In the genomic region with DNA sequence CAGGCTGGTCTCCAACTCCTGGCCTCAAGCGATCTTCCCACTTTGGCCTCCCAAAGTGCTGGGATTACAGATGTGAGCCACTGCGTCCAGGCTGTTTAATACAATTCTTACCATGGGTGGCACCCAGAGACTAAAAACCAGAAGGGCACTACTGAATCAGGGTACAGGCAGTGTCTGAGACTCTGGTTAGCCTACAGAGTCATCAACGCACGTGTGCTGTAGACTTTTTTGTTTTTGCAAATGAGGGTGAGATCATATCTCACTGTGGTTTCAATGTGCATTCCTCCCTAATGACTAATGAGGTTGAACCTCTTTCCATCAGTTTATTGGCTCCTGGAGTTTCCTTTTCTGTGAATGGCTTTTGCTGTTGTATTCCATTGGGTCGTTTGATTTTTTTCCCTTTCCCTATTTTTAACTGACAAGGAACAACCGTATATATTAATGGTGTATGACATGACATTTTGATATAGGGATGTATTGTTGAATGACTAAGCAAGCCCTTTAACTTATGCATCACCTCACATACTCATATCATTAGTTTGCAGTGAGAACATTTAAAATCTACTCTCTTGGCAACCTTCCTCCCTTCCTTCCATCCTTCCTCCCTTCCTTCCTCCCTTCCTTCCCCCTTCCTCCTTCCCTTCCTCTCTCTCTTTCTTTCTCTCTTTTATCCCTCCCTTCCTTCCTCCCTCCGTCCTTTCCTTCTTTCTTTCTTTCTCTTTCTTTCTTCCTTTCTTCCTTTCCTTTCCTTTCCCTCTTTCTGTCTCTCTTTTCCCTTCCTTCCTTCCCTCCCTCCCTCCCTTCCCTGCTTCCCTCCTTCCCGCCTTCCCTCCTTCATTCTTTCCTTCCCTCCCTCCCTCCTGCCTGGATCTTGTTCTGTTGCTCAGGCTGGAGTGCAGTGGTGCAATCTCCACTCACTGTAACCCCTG, we compare ENCODE assay signal across 9 cellular contexts. TPM values are rescaled to one million over a fixed set of nuclear protein-coding genes. Genes with fewer than 3 reads are reported as not detected.
DNase-seq lines count a peak whose midpoint lies in the region; ATAC-seq and TF ChIP-seq lines count a peak whose summit lies in the region.
"Had no signal": no experiment of that assay in that cellular context is flagged by ENCODE, and none has a peak within 500 bp of the region (broad histone marks: within the 10 kb centered on the region; RNA-seq: fewer than 3 reads in every experiment).

No MANE protein-coding gene starts in this region.

- TF ChIP-seq POLR2A in prostate gland (IDR thresholded peaks at IDR 0.05) = no peak

- intact Hi-C loops in PC-9 (cut with micrococcal nuclease; ENCODE audit: unreplicated experiment) (loop anchor here (1.0 kb wide), 6 partner anchors 24 to 108 kb away; a partner anchor contains a TSS), prostate gland (cut with DNase I) (loop anchor here (5.0 to 10.0 kb wide), 2 partner anchors 109 to 247 kb away; no protein-coding TSS in a partner anchor)

- 44% methylated on average over 8 of the region's 8 CpGs for WGBS in prostate gland

- H3K79me2 ChIP-seq in PC-9 (ENCODE audit: low read depth) = no peaks in the 10 kb centered on the region

- H2AFZ ChIP-seq in PC-9 = no peak overlapping the region

- BruUV-seq in PC-9 (replicated peaks; lab: Mats Ljungman, UMichigan) = no TSS peak

- H3K27me3 Mint-ChIP-seq in central memory CD8-positive, alpha-beta T cell = peaks cover 57% of the 10 kb centered on the region

- no peaks in the 10 kb centered on the region for H3K36me3 ChIP-seq in PC-9 (ENCODE audit: low read depth)
- no peaks in the 10 kb centered on the region for H3K36me3 ChIP-seq in prostate gland

- H3K9me3 Mint-ChIP-seq in central memory CD8-positive, alpha-beta T cell = no peaks in the 10 kb centered on the region
- H3K9me3 Mint-ChIP-seq: neural crest cell had no signal

- peak; percentile 19 for DNase-seq in stimulated activated naive CD4-positive, alpha-beta T cell treated with Interleukin-2 at 50 U/mL for 16 hours (lab: John Stamatoyannopoulos, UW)
- no peak for DNase-seq in stimulated activated naive CD4-positive, alpha-beta T cell (lab: John Stamatoyannopoulos, UW)
- DNase-seq in PC-9 (peak; percentile 65 to 99), myocyte (ENCODE audit: low read depth) (peak; percentile 99), Ammon's horn (ENCODE audit: low spot score) (no peak), prostate gland (ENCODE audit: low spot score) (no peak)
- no peak for DNase-seq in central memory CD8-positive, alpha-beta T cell (ENCODE audit: low spot score in 2 of 2)

- CTCF ChIA-PET in PC-9 (lab: Charles Lee) = interaction anchor here (0.7 to 1.2 kb wide), 5 partner anchors 9 to 220 kb away, joined by 3 to 11 read pairs (median 4); a partner anchor contains a TSS

- no peak overlapping the region for H3K27ac Mint-ChIP-seq in central memory CD8-positive, alpha-beta T cell (ENCODE audit: low read depth)

- H3K27ac ChIP-seq in PC-9 (peak overlapping the region; percentile 99), prostate gland (peak overlapping the region in 1 of 2 donors; percentile 20)

- H3F3A ChIP-seq in PC-9 (ENCODE audit: insufficient read depth, low read depth) = peaks cover 42% of the 10 kb centered on the region

- H3K9me3 ChIP-seq in PC-9 (ENCODE audit: insufficient read depth, low read depth) (no peaks in the 10 kb centered on the region), prostate gland (no peaks in the 10 kb centered on the region)

- H3K4me1 ChIP-seq in PC-9 (replicated peaks; ENCODE audit: insufficient read depth) (peaks cover 57% of the 10 kb centered on the region), prostate gland (replicated peaks) (no peaks in the 10 kb centered on the region)

- no peaks in the 10 kb centered on the region for H4K20me1 ChIP-seq in PC-9 (ENCODE audit: insufficient read depth)

- POLR2A ChIA-PET in PC-9 (lab: Charles Lee; ENCODE audit: unreplicated experiment) = interaction anchor here (0.7 to 1.4 kb wide), 7 partner anchors 10 to 549 kb away, joined by 4 to 49 read pairs (median 9); a partner anchor contains a TSS

- peaks cover 6% of the 10 kb centered on the region for H3K4me1 Mint-ChIP-seq in central memory CD8-positive, alpha-beta T cell
- H3K4me1 Mint-ChIP-seq: neural crest cell had no signal

- TF ChIP-seq CTCF in PC-9 (conservative IDR thresholded peaks at IDR 0.05) (0 out of 2 replicates have a peak, but pooled peaks have one; percentile 11), prostate gland (IDR thresholded peaks at IDR 0.05) (no peak)

- peak; percentile 84 for ATAC-seq in HG02973 (IDR thresholded peaks at IDR 0.05; ENCODE audit: unreplicated experiment)
- ATAC-seq in central memory CD8-positive, alpha-beta T cell (replicated peaks; ENCODE audit: extremely low read depth, poor library complexity, severe bottlenecking) = peak; percentile 72

- H3K9me2 ChIP-seq in PC-9 (ENCODE audit: insufficient read depth) = no peaks in the 10 kb centered on the region

- H3K4me3 Mint-ChIP-seq in central memory CD8-positive, alpha-beta T cell = no peak overlapping the region
- H3K4me3 Mint-ChIP-seq: neural crest cell had no signal

- H3K36me3 Mint-ChIP-seq in central memory CD8-positive, alpha-beta T cell (ENCODE audit: insufficient read depth) = peaks cover 2% of the 10 kb centered on the region

- H3K27me3 ChIP-seq in PC-9 (ENCODE audit: insufficient read depth, low read depth) (no peaks in the 10 kb centered on the region), prostate gland (replicated peaks; ENCODE audit: insufficient read depth) (no peaks in the 10 kb centered on the region)

- peak overlapping the region; percentile 75 for H3K4me2 ChIP-seq in PC-9

- H3K4me3 ChIP-seq in PC-9 (peak overlapping the region; percentile 22; the same call in 1 of the 2 replicates), prostate gland (no peak overlapping the region)

RNA-seq across cellular contexts. Expression of a gene that starts 9.3 kb away (rescaled TPM):
- total RNA-seq in PC-9 (2021) (0.48 and 0.72 TPM in 2 replicates), myocyte (not detected in 2 replicates), prostate gland (1 to 10 TPM in 1 of 2 donors, not detected in 1; 4.9 TPM)
- not detected for polyA plus RNA-seq in myocyte (2012)
- total RNA-seq: neural crest cell had no signal

RNA-seq across cellular contexts. Expression of a gene that starts 9.4 kb away (rescaled TPM):
- 23.2 and 34.7 TPM in 2 replicates for total RNA-seq in PC-9 (2021)
- 1.3 and 4.0 TPM in 2 replicates for total RNA-seq in myocyte
- polyA plus RNA-seq in myocyte (2012) = 3.3 TPM
- total RNA-seq in prostate gland = 10 to 100 TPM in 1 of 2 donors, 1 to 10 TPM in 1; 5.9 to 19.8 TPM

RNA-seq across cellular contexts. Expression of a gene that starts 20.9 kb away (rescaled TPM):
- 498 and 602 TPM in 2 replicates for total RNA-seq in PC-9 (2021)
- total RNA-seq in myocyte = not detected in 2 replicates
- polyA plus RNA-seq in myocyte (2012) = 0.55 TPM
- 100 to 1,000 TPM; 162 to 216 TPM for total RNA-seq in prostate gland

Comparison
In these comparisons a context has a peak if more than half of its experiments do, and no peak if none do; other contexts are left out.
1. DNase-seq: peak in stimulated activated naive CD4-positive, alpha-beta T cell treated with Interleukin-2 at 50 U/mL for 16 hours (single experiment), PC-9 (2 of 2) and myocyte (single experiment); none in stimulated activated naive CD4-positive, alpha-beta T cell (0 of 6), central memory CD8-positive, alpha-beta T cell (0 of 2), Ammon's horn (single experiment) and prostate gland (single experiment).
2. RNA of a gene that starts 20.9 kb away (total RNA-seq): 498 to 602 TPM in PC-9 and 162 to 216 TPM in prostate gland; not detected in myocyte; every median in the first group is over 100 times any median in the second.